Comparison of ENCODE assay signal across 1 cellular context in genomic region chr6:110566346-110567125, GRCh38.
TF ChIP-seq lines count a peak whose summit lies in the region.

No MANE protein-coding gene starts in this region.

TF ChIP-seq in HepG2, 621 proteins besides CTCF, POLR2A, EP300 and RAD21 (continued from another document and continues in another):
- TF ChIP-seq ZFP91 (CRISPR knock-in tag; IDR thresholded peaks at IDR 0.05; ENCODE audit: borderline replicate concordance) (no peak), RNF2 (conservative IDR thresholded peaks at IDR 0.05; ENCODE audit: low read depth) (no peak), EED (CRISPR knock-in tag; IDR thresholded peaks at IDR 0.05) (no peak), PPARG (CRISPR knock-in tag; conservative IDR thresholded peaks at IDR 0.05) (peak; percentile 99), KLF11 (CRISPR knock-in tag; IDR thresholded peaks at IDR 0.05) (0 out of 2 replicates have a peak, but pooled peaks have one; percentile 19), ZNF605 (CRISPR knock-in tag; IDR thresholded peaks at IDR 0.05) (0 out of 2 replicates have a peak, but pooled peaks have one; percentile 35), PRPF4 (IDR thresholded peaks at IDR 0.05; ENCODE audit: low read depth, low read length, poor library complexity, severe bottlenecking) (no peak), SNAI1 (CRISPR knock-in tag; IDR thresholded peaks at IDR 0.05; ENCODE audit: borderline replicate concordance) (no peak), ZNF292 (CRISPR knock-in tag; IDR thresholded peaks at IDR 0.05; ENCODE audit: borderline replicate concordance, low read depth) (peak; percentile 83; the same call in 1 of the 2 replicates), SCMH1 (CRISPR knock-in tag; IDR thresholded peaks at IDR 0.05; ENCODE audit: borderline replicate concordance) (no peak), ZNF496 (CRISPR knock-in tag; IDR thresholded peaks at IDR 0.05; ENCODE audit: insufficient replicate concordance) (no peak), FLYWCH1 (CRISPR knock-in tag; IDR thresholded peaks at IDR 0.05) (no peak), TARDBP (CRISPR knock-in tag; IDR thresholded peaks at IDR 0.05) (peak; percentile 67), ATF5 (CRISPR knock-in tag; IDR thresholded peaks at IDR 0.05; ENCODE audit: low read depth) (no peak), ZNF367 (CRISPR knock-in tag; IDR thresholded peaks at IDR 0.05; ENCODE audit: borderline replicate concordance) (no peak), CSRNP1 (CRISPR knock-in tag; IDR thresholded peaks at IDR 0.05) (peak; percentile 54; the same call in 1 of the 2 replicates), TCF7L2 (IDR thresholded peaks at IDR 0.05; ENCODE audit: low read depth, low read length) (no peak), ZNF329 (CRISPR knock-in tag; IDR thresholded peaks at IDR 0.05; ENCODE audit: low read depth) (no peak), ZNF225 (CRISPR knock-in tag; IDR thresholded peaks at IDR 0.05) (no peak), ZNF816 (CRISPR knock-in tag; IDR thresholded peaks at IDR 0.05; ENCODE audit: borderline replicate concordance) (peak; percentile 62; the same call in 1 of the 2 replicates), ETV6 (CRISPR knock-in tag; conservative IDR thresholded peaks at IDR 0.05) (no peak), ZNF75D (CRISPR knock-in tag; IDR thresholded peaks at IDR 0.05; ENCODE audit: borderline replicate concordance) (no peak), KLF13 (CRISPR knock-in tag; IDR thresholded peaks at IDR 0.05) (no peak), ZSCAN20 (CRISPR knock-in tag; IDR thresholded peaks at IDR 0.05; ENCODE audit: borderline replicate concordance) (no peak), NFRKB (IDR thresholded peaks at IDR 0.05) (no peak), HNF4A (CRISPR knock-in tag; IDR thresholded peaks at IDR 0.05) (peak; percentile 83), EHMT2 (IDR thresholded peaks at IDR 0.05; ENCODE audit: borderline replicate concordance, low read depth, low read length) (no peak), REL (CRISPR knock-in tag; conservative IDR thresholded peaks at IDR 0.05) (no peak), ZNF839 (CRISPR knock-in tag; IDR thresholded peaks at IDR 0.05; ENCODE audit: borderline replicate concordance) (no peak), HOXA3 (CRISPR knock-in tag; IDR thresholded peaks at IDR 0.05) (peak; percentile 89), HNRNPL (IDR thresholded peaks at IDR 0.05; ENCODE audit: low read depth, low read length) (no peak), ZNF484 (CRISPR knock-in tag; IDR thresholded peaks at IDR 0.05; ENCODE audit: borderline replicate concordance, low read depth) (no peak), ZBTB2 (CRISPR knock-in tag; IDR thresholded peaks at IDR 0.05; ENCODE audit: low read depth) (no peak), GTF2F1 (IDR thresholded peaks at IDR 0.05; ENCODE audit: low read length) (no peak), ZSCAN31 (CRISPR knock-in tag; IDR thresholded peaks at IDR 0.05; ENCODE audit: low read depth) (no peak), KDM2A (CRISPR knock-in tag; IDR thresholded peaks at IDR 0.05; ENCODE audit: borderline replicate concordance, low read depth) (peak; percentile 32; the same call in 1 of the 2 replicates), AKAP8 (CRISPR knock-in tag; IDR thresholded peaks at IDR 0.05) (no peak), MTA3 (CRISPR knock-in tag; IDR thresholded peaks at IDR 0.05) (no peak), ZNF3 (CRISPR knock-in tag; IDR thresholded peaks at IDR 0.05) (no peak), ZIK1 (CRISPR knock-in tag; IDR thresholded peaks at IDR 0.05; ENCODE audit: borderline replicate concordance, low read depth) (no peak), ZNF512B (CRISPR knock-in tag; IDR thresholded peaks at IDR 0.05; ENCODE audit: borderline replicate concordance) (no peak), ZNF841 (CRISPR knock-in tag; IDR thresholded peaks at IDR 0.05; ENCODE audit: borderline replicate concordance) (no peak), ZNF317 (CRISPR knock-in tag; IDR thresholded peaks at IDR 0.05) (0 out of 2 replicates have a peak, but pooled peaks have one; percentile 54), MEIS1 (CRISPR knock-in tag; IDR thresholded peaks at IDR 0.05; ENCODE audit: borderline replicate concordance) (no peak), ARHGAP35 (CRISPR knock-in tag; IDR thresholded peaks at IDR 0.05; ENCODE audit: borderline replicate concordance) (no peak), ZNF136 (CRISPR knock-in tag; IDR thresholded peaks at IDR 0.05; ENCODE audit: low read depth) (no peak), ATF7 (IDR thresholded peaks at IDR 0.05) (no peak), ATF7 (CRISPR knock-in tag; IDR thresholded peaks at IDR 0.05) (no peak), ONECUT2 (CRISPR knock-in tag; IDR thresholded peaks at IDR 0.05) (no peak), PITX1 (CRISPR knock-in tag; IDR thresholded peaks at IDR 0.05) (peak; percentile 47; the same call in 1 of the 2 replicates), ZEB1 (IDR thresholded peaks at IDR 0.05; ENCODE audit: insufficient replicate concordance, low read depth) (peak; percentile 68), FOXC1 (CRISPR knock-in tag; IDR thresholded peaks at IDR 0.05; ENCODE audit: borderline replicate concordance) (no peak), RELA (CRISPR knock-in tag; IDR thresholded peaks at IDR 0.05) (no peak), ZNF33A (CRISPR knock-in tag; IDR thresholded peaks at IDR 0.05; ENCODE audit: borderline replicate concordance) (no peak), ZFP37 (CRISPR knock-in tag; IDR thresholded peaks at IDR 0.05; ENCODE audit: borderline replicate concordance) (no peak), SAFB2 (CRISPR knock-in tag; IDR thresholded peaks at IDR 0.05; ENCODE audit: borderline replicate concordance, low read depth) (no peak), GATAD2A (CRISPR knock-in tag; IDR thresholded peaks at IDR 0.05) (peak; percentile 54), SMARCE1 (IDR thresholded peaks at IDR 0.05; ENCODE audit: borderline replicate concordance) (no peak), FOXM1 (CRISPR knock-in tag; IDR thresholded peaks at IDR 0.05) (no peak), PAF1 (CRISPR knock-in tag; IDR thresholded peaks at IDR 0.05) (no peak), ZNF556 (CRISPR knock-in tag; IDR thresholded peaks at IDR 0.05; ENCODE audit: borderline replicate concordance) (peak; percentile 41; the same call in 1 of the 2 replicates), ZBTB46 (CRISPR knock-in tag; IDR thresholded peaks at IDR 0.05; ENCODE audit: borderline replicate concordance) (no peak), GABPA (IDR thresholded peaks at IDR 0.05; ENCODE audit: low read depth, low read length) (no peak), GABPA (CRISPR knock-in tag; IDR thresholded peaks at IDR 0.05; ENCODE audit: low read depth) (no peak), TSC22D2 (CRISPR knock-in tag; IDR thresholded peaks at IDR 0.05; ENCODE audit: borderline replicate concordance) (no peak), ZBTB42 (CRISPR knock-in tag; IDR thresholded peaks at IDR 0.05) (no peak), ZNF558 (CRISPR knock-in tag; IDR thresholded peaks at IDR 0.05; ENCODE audit: borderline replicate concordance) (no peak), ERF (CRISPR knock-in tag; IDR thresholded peaks at IDR 0.05) (peak; percentile 67), ZZZ3 (CRISPR knock-in tag; IDR thresholded peaks at IDR 0.05; ENCODE audit: borderline replicate concordance) (no peak; the same call in 1 of the 2 replicates), ZNF235 (CRISPR knock-in tag; IDR thresholded peaks at IDR 0.05; ENCODE audit: borderline replicate concordance) (no peak), ZC3H4 (CRISPR knock-in tag; IDR thresholded peaks at IDR 0.05; ENCODE audit: borderline replicate concordance) (no peak), MXI1 (IDR thresholded peaks at IDR 0.05; ENCODE audit: borderline replicate concordance, low read depth, low read length) (no peak), USF2 (IDR thresholded peaks at IDR 0.05; ENCODE audit: low read depth, low read length) (no peak), USF2 (CRISPR knock-in tag; IDR thresholded peaks at IDR 0.05; ENCODE audit: borderline replicate concordance) (no peak), HDAC2 (CRISPR knock-in tag; IDR thresholded peaks at IDR 0.05) (peak; percentile 83; the same call in 1 of the 2 replicates)
